Comparison of ENCODE assay signal across 8 cellular contexts in genomic region chr21:37219766-37220432, GRCh38.
DNase-seq lines count a peak whose midpoint lies in the region; ATAC-seq and TF ChIP-seq lines count a peak whose summit lies in the region.

No MANE protein-coding gene starts in this region.

- no peaks in the 10 kb centered on the region for H3K4me1 ChIP-seq in NT2/D1 (ENCODE audit: insufficient read depth, insufficient read length)
- H3K4me1 ChIP-seq in neutrophil (ENCODE audit: control insufficient read depth in 1 of 2, insufficient read depth in 1 of 2, low read depth in 1 of 2, low read length in 1 of 2) = peaks cover 22 to 27% of the 10 kb centered on the region in 2 experiments

- peak overlapping the region; percentile 81 for H3K9ac ChIP-seq in NT2/D1 (ENCODE audit: insufficient read length, low read depth)

- H3K36me3 ChIP-seq in NT2/D1 (ENCODE audit: insufficient read depth, insufficient read length, low read length) = peaks cover 20% of the 10 kb centered on the region
- H3K36me3 ChIP-seq in neutrophil = peaks cover 20% of the 10 kb centered on the region

- H3K27me3 ChIP-seq in NT2/D1 (ENCODE audit: insufficient read depth, insufficient read length) (peaks cover 18% of the 10 kb centered on the region), neutrophil (peaks cover 18% of the 10 kb centered on the region)

- ATAC-seq in GM21786 (IDR thresholded peaks at IDR 0.05; ENCODE audit: unreplicated experiment) (no peak), GM21390 (IDR thresholded peaks at IDR 0.05; ENCODE audit: unreplicated experiment) (no peak)

- DNase-seq in NT2/D1 (ENCODE audit: low read depth, low spot score) (no peak), RPMI8226 (no peak), cerebellar cortex (ENCODE audit: low spot score) (no peak)
- peak; percentile 23 for DNase-seq in central memory CD4-positive, alpha-beta T cell

- peak overlapping the region; percentile 53; the same call in 1 of the 2 replicates for H3K4me3 ChIP-seq in GM08714 (ENCODE audit: low read length)
- peak overlapping the region; percentile 66 for H3K4me3 ChIP-seq in NT2/D1 (ENCODE audit: insufficient read length, low read depth)
- H3K4me3 ChIP-seq in neutrophil (ENCODE audit: low read depth in 1 of 2, low read length in 1 of 2) = peak overlapping the region; percentile 79 to 84

- TF ChIP-seq CTCF in neutrophil (IDR thresholded peaks at IDR 0.05) = no peak

- H3K27ac ChIP-seq in neutrophil = no peak overlapping the region

- H3K9me3 ChIP-seq in NT2/D1 (ENCODE audit: insufficient read depth, low read length) (no peaks in the 10 kb centered on the region; the same call in 1 of the 2 replicates), neutrophil (no peaks in the 10 kb centered on the region)
